ENCODE assay signal across 26 cellular contexts in genomic region chrX:82757614-82758013, GRCh38.
A peak's percentile ranks its signal among the peaks of the same experiment; 100 is the strongest.
DNase-seq lines count a peak whose midpoint lies in the region; ATAC-seq, FAIRE-seq and TF ChIP-seq lines count a peak whose summit lies in the region.
"Had no signal": no experiment of that assay in that cellular context is flagged by ENCODE, and none has a peak within 500 bp of the region (broad histone marks: within the 10 kb centered on the region; RNA-seq: fewer than 3 reads in every experiment).

No MANE protein-coding gene starts in this region.

- H3K36me3 ChIP-seq in astrocyte (ENCODE audit: insufficient read depth, low read length) (no peaks in the 10 kb centered on the region), endothelial cell of umbilical vein (ENCODE audit: control insufficient read depth in 2 of 2, extremely low read depth in 1 of 2, insufficient read depth in 2 of 2, low read length in 2 of 2) (no peaks in the 10 kb centered on the region), kidney (ENCODE audit: control insufficient read depth in 1 of 2, insufficient read depth in 2 of 2, low read length in 2 of 2) (no peaks in the 10 kb centered on the region)
- H3K36me3 ChIP-seq: adrenal gland, gastrocnemius medialis, spleen had no signal

- H3K79me2 ChIP-seq in astrocyte (ENCODE audit: insufficient read depth, low read length) = no peaks in the 10 kb centered on the region
- H3K79me2 ChIP-seq in endothelial cell of umbilical vein (ENCODE audit: control insufficient read depth, insufficient read depth, low read length) = no peaks in the 10 kb centered on the region

- DNase-seq in GM19239 (ENCODE audit: insufficient read length, low spot score) (no peak), astrocyte (ENCODE audit: low read depth) (no peak), endothelial cell of umbilical vein (ENCODE audit: low read depth, low spot score) (no peak), fibroblast of the conjunctiva (ENCODE audit: low read depth) (peak; percentile 69), foreskin melanocyte (no peak), kidney (no peak)
- DNase-seq in activated T-cell treated with anti-CD3 and anti-CD28 coated beads, Interleukin-2, amount 50 U/mL, for 24 hours = no peak
- DNase-seq: activated CD4-positive, alpha-beta T cell treated with anti-CD3 and anti-CD28 coated beads for 48 hours; activated CD8-positive, alpha-beta memory T cell treated with anti-CD3 and anti-CD28 coated beads, Interleukin-2, amount 10 ng/mL, durations not matched to agents 7 days and 5 days; activated naive CD4-positive, alpha-beta T cell treated with Interleukin-2 at 50 U/mL for 16 hours; adrenal gland; caudate nucleus; gastrocnemius medialis; hippocampal formation; KG1; left ventricle myocardium superior; natural killer cell; NCI-H446 treated with DMSO at 0.1 percent for 48 hours; retina; Right ventricle myocardium superior; spleen; stimulated activated CD4-positive, alpha-beta T cell treated with anti-CD3 and anti-CD28 coated beads, Interleukin-2, amount 100 ng/mL, for 48 hours; trophoblast cell had no signal

- H3K36me3 Mint-ChIP-seq in astrocyte (ENCODE audit: low read depth, unreplicated experiment) = no peaks in the 10 kb centered on the region
- no peaks in the 10 kb centered on the region for H3K36me3 Mint-ChIP-seq in activated T-cell treated with anti-CD3 and anti-CD28 coated beads, Interleukin-2, amount 50 U/mL, for 24 hours (ENCODE audit: low read depth)
- H3K36me3 Mint-ChIP-seq: activated CD8-positive, alpha-beta memory T cell treated with anti-CD3 and anti-CD28 coated beads, Interleukin-2, amount 10 ng/mL, durations not matched to agents 7 days and 5 days; natural killer cell had no signal

- H3K4me2 ChIP-seq in astrocyte (ENCODE audit: low read length) = no peak overlapping the region
- H3K4me2 ChIP-seq in endothelial cell of umbilical vein (ENCODE audit: insufficient read depth, low read length) = peak overlapping the region; percentile 67

- CTCF ChIA-PET in endothelial cell of umbilical vein (lab: Charles Lee) = no interaction called here

- H4K20me1 ChIP-seq in astrocyte (ENCODE audit: insufficient read depth, low read length) (no peaks in the 10 kb centered on the region), endothelial cell of umbilical vein (replicated peaks; ENCODE audit: control insufficient read depth, extremely low read depth, insufficient read depth, low read length) (no peaks in the 10 kb centered on the region)

- H3K4me1 ChIP-seq in astrocyte (ENCODE audit: insufficient read depth, low read length) = no peaks in the 10 kb centered on the region
- H3K4me1 ChIP-seq in endothelial cell of umbilical vein (ENCODE audit: control insufficient read depth, extremely low read depth, insufficient read depth, low read length) = peaks cover 7% of the 10 kb centered on the region
- H3K4me1 ChIP-seq in kidney (ENCODE audit: control insufficient read depth in 1 of 2, insufficient read depth in 1 of 2, low read depth in 1 of 2, low read length in 2 of 2) = no peaks in the 10 kb centered on the region
- H3K4me1 ChIP-seq: adrenal gland, gastrocnemius medialis, spleen had no signal

- no peaks in the 10 kb centered on the region for H3K27me3 ChIP-seq in astrocyte (ENCODE audit: insufficient read depth, low read length)
- H3K27me3 ChIP-seq in endothelial cell of umbilical vein (ENCODE audit: control insufficient read depth in 2 of 2, insufficient read depth in 2 of 2, low read length in 2 of 2) = no peaks in the 10 kb centered on the region
- H3K27me3 ChIP-seq: adrenal gland, gastrocnemius medialis, spleen had no signal

- H3K27ac Mint-ChIP-seq in astrocyte (ENCODE audit: unreplicated experiment) = no peak overlapping the region
- H3K27ac Mint-ChIP-seq in activated T-cell treated with anti-CD3 and anti-CD28 coated beads, Interleukin-2, amount 50 U/mL, for 24 hours = no peak overlapping the region
- H3K27ac Mint-ChIP-seq: activated CD8-positive, alpha-beta memory T cell treated with anti-CD3 and anti-CD28 coated beads, Interleukin-2, amount 10 ng/mL, durations not matched to agents 7 days and 5 days; natural killer cell; T-helper 2 cell treated with Interferon-gamma antibody and Interleukin-4, amounts not matched to agents 5 μg/mL and 100 μg/mL, for 36 hours had no signal

- H3K4me1 Mint-ChIP-seq in astrocyte (ENCODE audit: low read depth, unreplicated experiment) = no peaks in the 10 kb centered on the region
- no peaks in the 10 kb centered on the region for H3K4me1 Mint-ChIP-seq in activated T-cell treated with anti-CD3 and anti-CD28 coated beads, Interleukin-2, amount 50 U/mL, for 24 hours (ENCODE audit: low read depth)
- H3K4me1 Mint-ChIP-seq: activated CD8-positive, alpha-beta memory T cell treated with anti-CD3 and anti-CD28 coated beads, Interleukin-2, amount 10 ng/mL, durations not matched to agents 7 days and 5 days; natural killer cell had no signal

- FAIRE-seq in GM19239 (lab: Jason Lieb, UNC) = peak; percentile 68
- peak; percentile 98 for FAIRE-seq in astrocyte (lab: Jason Lieb, UNC)
- FAIRE-seq in endothelial cell of umbilical vein (lab: Jason Lieb, UNC) = peak; percentile 83
- FAIRE-seq in kidney (lab: Jason Lieb, UNC) = no peak
- FAIRE-seq: endometrium had no signal

- no peaks in the 10 kb centered on the region for H3K27me3 Mint-ChIP-seq in astrocyte (ENCODE audit: low read depth, unreplicated experiment)
- H3K27me3 Mint-ChIP-seq in activated T-cell treated with anti-CD3 and anti-CD28 coated beads, Interleukin-2, amount 50 U/mL, for 24 hours = peaks cover 3% of the 10 kb centered on the region
- H3K27me3 Mint-ChIP-seq: activated CD8-positive, alpha-beta memory T cell treated with anti-CD3 and anti-CD28 coated beads, Interleukin-2, amount 10 ng/mL, durations not matched to agents 7 days and 5 days had no signal

- no peaks in the 10 kb centered on the region for H3K9me1 ChIP-seq in endothelial cell of umbilical vein (replicated peaks; ENCODE audit: control insufficient read depth, extremely low read depth, insufficient read depth, low read length)

- dilution Hi-C loops in endothelial cell of umbilical vein (cut with MboI; ENCODE audit: extremely low pct_ligation_motif_present, low sequenced_read_pairs) = no loop called here

- H3K27ac ChIP-seq in astrocyte (ENCODE audit: low read depth, low read length) = no peak overlapping the region
- peak overlapping the region; percentile 60 for H3K27ac ChIP-seq in endothelial cell of umbilical vein (ENCODE audit: insufficient read depth, low read depth, low read length)
- H3K27ac ChIP-seq in kidney (ENCODE audit: low read depth in 2 of 2, low read length in 2 of 2) = no peak overlapping the region
- H3K27ac ChIP-seq: gastrocnemius medialis, spleen had no signal

- H3K4me3 ChIP-seq in astrocyte (ENCODE audit: insufficient read depth, low read depth, low read length) (no peak overlapping the region), endothelial cell of umbilical vein (replicated peaks in 1 of 3; ENCODE audit: insufficient read depth in 1 of 3, low read depth in 1 of 3, low read length in 3 of 3) (peak overlapping the region in 1 of 3 experiments; percentile 54), kidney (ENCODE audit: low read length in 2 of 2) (no peak overlapping the region)
- H3K4me3 ChIP-seq: adrenal gland, gastrocnemius medialis, spleen had no signal

- TF ChIP-seq CTCF in astrocyte (IDR thresholded peaks at IDR 0.05; ENCODE audit: insufficient read depth, low read depth, low read length) (no peak), endothelial cell of umbilical vein (IDR thresholded peaks at IDR 0.05; ENCODE audit: extremely low read depth in 1 of 2, insufficient read depth in 1 of 2, low read depth in 1 of 2, low read length in 2 of 2) (no peak), kidney (IDR thresholded peaks at IDR 0.05; ENCODE audit: borderline replicate concordance, extremely low read depth, insufficient read depth) (no peak)

- no peak for ATAC-seq in GM18517 (IDR thresholded peaks at IDR 0.05; ENCODE audit: unreplicated experiment)
- ATAC-seq: activated CD8-positive, alpha-beta memory T cell treated with anti-CD3 and anti-CD28 coated beads, Interleukin-2, amount 10 ng/mL, durations not matched to agents 7 days and 5 days; left ventricle myocardium superior; natural killer cell had no signal

- no TSS peak for BruUV-seq in endothelial cell of umbilical vein (replicated peaks; lab: Mats Ljungman, UMichigan)

- H3K9ac ChIP-seq in astrocyte (ENCODE audit: low read length) (no peak overlapping the region), endothelial cell of umbilical vein (replicated peaks; ENCODE audit: extremely low read depth, insufficient read depth, low read length) (peak overlapping the region; percentile 31), kidney (ENCODE audit: low read length in 2 of 2) (no peak overlapping the region)

- no peak overlapping the region for H3K4me3 Mint-ChIP-seq in astrocyte (ENCODE audit: unreplicated experiment)
- H3K4me3 Mint-ChIP-seq in activated T-cell treated with anti-CD3 and anti-CD28 coated beads, Interleukin-2, amount 50 U/mL, for 24 hours = no peak overlapping the region
- H3K4me3 Mint-ChIP-seq: activated CD8-positive, alpha-beta memory T cell treated with anti-CD3 and anti-CD28 coated beads, Interleukin-2, amount 10 ng/mL, durations not matched to agents 7 days and 5 days; natural killer cell; T-helper 2 cell treated with Interferon-gamma antibody and Interleukin-4, amounts not matched to agents 5 μg/mL and 100 μg/mL, for 36 hours had no signal

- no peak overlapping the region for H2AFZ ChIP-seq in astrocyte (ENCODE audit: low read depth, low read length)
- H2AFZ ChIP-seq in endothelial cell of umbilical vein (ENCODE audit: low read depth, low read length) = no peak overlapping the region

- POLR2A ChIA-PET in endothelial cell of umbilical vein (lab: Charles Lee) = no interaction called here

- H3K9me3 Mint-ChIP-seq in astrocyte (ENCODE audit: unreplicated experiment) = no peaks in the 10 kb centered on the region
- H3K9me3 Mint-ChIP-seq in activated T-cell treated with anti-CD3 and anti-CD28 coated beads, Interleukin-2, amount 50 U/mL, for 24 hours = no peaks in the 10 kb centered on the region
- H3K9me3 Mint-ChIP-seq: T-helper 2 cell treated with Interferon-gamma antibody and Interleukin-4, amounts not matched to agents 5 μg/mL and 100 μg/mL, for 36 hours had no signal

- TF ChIP-seq POLR2A in endothelial cell of umbilical vein (IDR thresholded peaks at IDR 0.05; ENCODE audit: low read depth, low read length) = no peak

- no peaks in the 10 kb centered on the region for H3K9me3 ChIP-seq in astrocyte (ENCODE audit: insufficient read depth, low read depth, low read length)
- H3K9me3 ChIP-seq in endothelial cell of umbilical vein (replicated peaks; ENCODE audit: control insufficient read depth, insufficient read depth, low read length) = no peaks in the 10 kb centered on the region
- H3K9me3 ChIP-seq in kidney (ENCODE audit: control insufficient read depth in 1 of 2, low read length in 2 of 2) = no peaks in the 10 kb centered on the region
- H3K9me3 ChIP-seq: adrenal gland, gastrocnemius medialis, spleen had no signal

- intact Hi-C loops in endothelial cell of umbilical vein (cut with micrococcal nuclease) = loop anchor here (10.0 kb wide), 1 partner anchor 1553 kb away; the partner anchor contains the start of genes HMGN5 and SH3BGRL
- intact Hi-C loops in kidney (cut with DNase I) = no loop called here

TF ChIP-seq in endothelial cell of umbilical vein, 7 proteins besides CTCF, POLR2A, EP300 and RAD21 (continues in another document):
- no peak for TF ChIP-seq FOS (IDR thresholded peaks at IDR 0.05; ENCODE audit: borderline replicate concordance, insufficient read depth, low read length)
